ENCODE assay signal across 8 cellular contexts in genomic region chr7:120950539-120951308, GRCh38. TPM values are rescaled to one million over a fixed set of nuclear protein-coding genes. Genes with fewer than 3 reads are reported as not detected.
DNase-seq lines count a peak whose midpoint lies in the region; ATAC-seq lines count a peak whose summit lies in the region.

A gene with protein sequence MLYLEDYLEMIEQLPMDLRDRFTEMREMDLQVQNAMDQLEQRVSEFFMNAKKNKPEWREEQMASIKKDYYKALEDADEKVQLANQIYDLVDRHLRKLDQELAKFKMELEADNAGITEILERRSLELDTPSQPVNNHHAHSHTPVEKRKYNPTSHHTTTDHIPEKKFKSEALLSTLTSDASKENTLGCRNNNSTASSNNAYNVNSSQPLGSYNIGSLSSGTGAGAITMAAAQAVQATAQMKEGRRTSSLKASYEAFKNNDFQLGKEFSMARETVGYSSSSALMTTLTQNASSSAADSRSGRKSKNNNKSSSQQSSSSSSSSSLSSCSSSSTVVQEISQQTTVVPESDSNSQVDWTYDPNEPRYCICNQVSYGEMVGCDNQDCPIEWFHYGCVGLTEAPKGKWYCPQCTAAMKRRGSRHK (plus strand): TSS chr7:120950777. CDS start chr7:120950897, 120 bp downstream.

- H3K4me3 ChIP-seq in rectal smooth muscle tissue (ENCODE audit: low read length) (peak within 1 kb of the TSS; percentile 75), aorta (ENCODE audit: low read length in 2 of 2) (peak within 1 kb of the TSS; percentile 85 to 94)

- H3K9me3 ChIP-seq in aorta (ENCODE audit: control insufficient read depth, low read length): no peaks in the 10 kb centered on the region

- H3K4me1 ChIP-seq in rectal smooth muscle tissue (ENCODE audit: control insufficient read depth, insufficient read depth, low read length) (peaks cover 4% of the 10 kb centered on the region), aorta (ENCODE audit: control insufficient read depth in 1 of 2, insufficient read depth in 2 of 2, low read length in 2 of 2) (peaks cover 0 to 3% of the 10 kb centered on the region in 2 donors)

- H3K36me3 ChIP-seq in rectal smooth muscle tissue (ENCODE audit: control insufficient read depth, insufficient read depth, low read length) (peaks cover 4% of the 10 kb centered on the region), aorta (ENCODE audit: control insufficient read depth in 1 of 2, insufficient read depth in 2 of 2, low read length in 1 of 2) (no peaks in the 10 kb centered on the region)

- peak within 1 kb of the TSS; percentile 99 for H3K27ac ChIP-seq in rectal smooth muscle tissue (ENCODE audit: low read depth, low read length)
- peak within 1 kb of the TSS; percentile 80 to 99 for H3K27ac ChIP-seq in aorta (ENCODE audit: low read depth in 1 of 2, low read length in 2 of 2)

- H3K27me3 ChIP-seq in rectal smooth muscle tissue (ENCODE audit: control insufficient read depth, insufficient read depth, low read length) (no peaks in the 10 kb centered on the region), aorta (ENCODE audit: control insufficient read depth in 1 of 2, insufficient read depth in 2 of 2, low read length in 1 of 2) (no peaks in the 10 kb centered on the region)

- ATAC-seq in GM18508 (IDR thresholded peaks at IDR 0.05; ENCODE audit: insufficient read depth, unreplicated experiment) (peak; percentile 97), HG03025 (IDR thresholded peaks at IDR 0.05; ENCODE audit: low FRiP score, unreplicated experiment) (peak; percentile 99), aorta (ENCODE audit: low FRiP score) (peak; percentile 99)

- DNase-seq in NCI-H2081 (lab: John Stamatoyannopoulos, UW): peak; percentile 99
- peak; percentile 85 for DNase-seq in T1000 (lab: John Stamatoyannopoulos, UW)
- peak; percentile 99 for DNase-seq in astrocyte of the hippocampus (ENCODE audit: low read depth, low spot score)
- DNase-seq in hepatic stellate cell (ENCODE audit: low spot score): peak; percentile 80
- DNase-seq in aorta: peak; percentile 98

- H3K9ac ChIP-seq in rectal smooth muscle tissue (ENCODE audit: low read length): peak within 1 kb of the TSS; percentile 77

- WGBS in aorta, 2 donors: 0% methylated on average over 66 to 71 of the region's 71 CpGs

- intact Hi-C loops in aorta (cut with DNase I): loop anchor here in 1 of 2 donors (2.0 kb wide), 1 partner anchor 92 kb away; the partner anchor contains the start of gene TSPAN12

RNA-seq across cellular contexts. Expression of the gene that starts here (rescaled TPM):
- total RNA-seq in aorta: 10 to 100 TPM; 15.9 to 16.0 TPM
- 10 to 100 TPM in 1 of 2 donors, 1 to 10 TPM in 1; 7.5 to 15.4 TPM for polyA plus RNA-seq in aorta

Comparison
In these comparisons a context has a peak if more than half of its experiments do, and no peak if none do; other contexts are left out.
1. Peak in every context shown above with its lines: DNase-seq, ATAC-seq, H3K4me3 ChIP-seq and H3K27ac ChIP-seq.